ENCODE assay signal across 2 cellular contexts in the genomic region with DNA sequence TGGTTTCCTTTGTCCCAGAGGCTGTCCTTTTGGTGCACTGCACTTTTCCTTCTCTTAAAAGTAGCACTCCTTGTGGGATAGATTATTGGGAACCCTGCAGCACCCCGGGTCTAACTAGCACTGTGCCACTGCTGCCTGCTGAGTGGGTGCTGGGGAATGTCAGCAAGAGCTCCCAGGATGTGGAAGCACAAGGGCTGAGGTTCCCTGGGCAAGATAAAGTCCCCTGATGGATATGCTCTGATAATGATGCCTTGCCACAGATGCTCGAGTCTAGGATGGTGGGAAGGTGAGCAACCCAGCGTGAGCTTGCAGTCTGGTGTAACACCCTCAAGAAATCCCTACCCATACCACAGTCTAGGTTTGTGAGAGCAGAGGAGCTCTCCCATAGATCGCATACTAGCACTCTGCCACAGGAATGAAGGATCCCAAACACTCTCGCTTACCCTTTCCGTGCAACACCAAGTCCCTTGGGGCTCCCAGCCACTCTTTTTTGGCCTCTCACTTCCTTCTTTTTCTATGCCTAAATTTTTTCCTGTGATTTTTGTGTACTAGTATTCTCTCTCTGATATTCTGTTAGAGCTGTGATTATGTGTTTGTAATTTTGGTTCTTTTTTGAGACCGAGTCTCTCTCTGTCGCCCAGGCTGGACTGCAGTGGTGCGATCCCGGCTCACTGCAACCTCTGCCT.
TF ChIP-seq lines count a peak whose summit lies in the region.

No MANE protein-coding gene starts in this region.

TF ChIP-seq in IMR-90, 13 proteins besides CTCF, POLR2A, EP300 and RAD21:
- TF ChIP-seq, protein P1, sequence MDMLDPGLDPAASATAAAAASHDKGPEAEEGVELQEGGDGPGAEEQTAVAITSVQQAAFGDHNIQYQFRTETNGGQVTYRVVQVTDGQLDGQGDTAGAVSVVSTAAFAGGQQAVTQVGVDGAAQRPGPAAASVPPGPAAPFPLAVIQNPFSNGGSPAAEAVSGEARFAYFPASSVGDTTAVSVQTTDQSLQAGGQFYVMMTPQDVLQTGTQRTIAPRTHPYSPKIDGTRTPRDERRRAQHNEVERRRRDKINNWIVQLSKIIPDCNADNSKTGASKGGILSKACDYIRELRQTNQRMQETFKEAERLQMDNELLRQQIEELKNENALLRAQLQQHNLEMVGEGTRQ (IDR thresholded peaks at IDR 0.05; ENCODE audit: low read depth, low read length) = no peak
- TF ChIP-seq RFX5 (IDR thresholded peaks at IDR 0.05; ENCODE audit: low read depth, low read length) (no peak), MAFK (IDR thresholded peaks at IDR 0.05; ENCODE audit: low read depth, low read length) (no peak), BHLHE40 (IDR thresholded peaks at IDR 0.05; ENCODE audit: low read depth, low read length) (no peak), CEBPB (IDR thresholded peaks at IDR 0.05; ENCODE audit: low read depth, low read length) (no peak), SMC3 (IDR thresholded peaks at IDR 0.05; ENCODE audit: low read depth, low read length) (no peak), CHD1 (IDR thresholded peaks at IDR 0.05; ENCODE audit: low read depth, low read length) (no peak), NFE2L2 (IDR thresholded peaks at IDR 0.05; ENCODE audit: low read depth, low read length) (no peak), FOS (IDR thresholded peaks at IDR 0.05; ENCODE audit: low read depth, low read length) (no peak), MAZ (IDR thresholded peaks at IDR 0.05; ENCODE audit: borderline replicate concordance, low read depth, low read length) (no peak), MXI1 (IDR thresholded peaks at IDR 0.05; ENCODE audit: borderline replicate concordance, low read depth, low read length) (no peak), RCOR1 (IDR thresholded peaks at IDR 0.05; ENCODE audit: insufficient replicate concordance, low read length) (no peak)
- TF ChIP-seq, protein P2, sequence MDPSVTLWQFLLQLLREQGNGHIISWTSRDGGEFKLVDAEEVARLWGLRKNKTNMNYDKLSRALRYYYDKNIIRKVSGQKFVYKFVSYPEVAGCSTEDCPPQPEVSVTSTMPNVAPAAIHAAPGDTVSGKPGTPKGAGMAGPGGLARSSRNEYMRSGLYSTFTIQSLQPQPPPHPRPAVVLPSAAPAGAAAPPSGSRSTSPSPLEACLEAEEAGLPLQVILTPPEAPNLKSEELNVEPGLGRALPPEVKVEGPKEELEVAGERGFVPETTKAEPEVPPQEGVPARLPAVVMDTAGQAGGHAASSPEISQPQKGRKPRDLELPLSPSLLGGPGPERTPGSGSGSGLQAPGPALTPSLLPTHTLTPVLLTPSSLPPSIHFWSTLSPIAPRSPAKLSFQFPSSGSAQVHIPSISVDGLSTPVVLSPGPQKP (IDR thresholded peaks at IDR 0.05; ENCODE audit: borderline replicate concordance, low read depth, low read length) = no peak
TF ChIP-seq in IMR-90: peak in this region for 0.

TF ChIP-seq in H1, 55 proteins besides CTCF, POLR2A, EP300 and RAD21:
- TF ChIP-seq POLR2AphosphoS5 (IDR thresholded peaks at IDR 0.05; ENCODE audit: low read depth, low read length) (no peak), KDM1A (IDR thresholded peaks at IDR 0.05; ENCODE audit: borderline replicate concordance, low read length) (no peak), CBX5 (IDR thresholded peaks at IDR 0.05; ENCODE audit: low read depth, low read length) (no peak), JUND (IDR thresholded peaks at IDR 0.05; ENCODE audit: low read length) (no peak), RFX5 (IDR thresholded peaks at IDR 0.05; ENCODE audit: borderline replicate concordance, low read depth, low read length) (no peak), CHD1 (IDR thresholded peaks at IDR 0.05; ENCODE audit: low read depth, low read length) (no peak), BCL11A (IDR thresholded peaks at IDR 0.05; ENCODE audit: low read depth in 2 of 2, low read length in 2 of 2) (no peak), PHF8 (conservative IDR thresholded peaks at IDR 0.05; ENCODE audit: low read depth, low read length) (no peak), TCF12 (IDR thresholded peaks at IDR 0.05; ENCODE audit: low read depth, low read length) (no peak), SIX5 (IDR thresholded peaks at IDR 0.05; ENCODE audit: low read depth, low read length) (no peak), CTBP2 (IDR thresholded peaks at IDR 0.05; ENCODE audit: borderline replicate concordance, insufficient read depth, insufficient read length, low read length) (no peak), POU5F1 (IDR thresholded peaks at IDR 0.05; ENCODE audit: low read depth, low read length) (no peak), TBP (IDR thresholded peaks at IDR 0.05; ENCODE audit: low read depth, low read length) (no peak), SIN3A (conservative IDR thresholded peaks at IDR 0.05 in 1 of 2, IDR thresholded peaks at IDR 0.05 in 1 of 2; ENCODE audit: low read depth in 1 of 2, low read length in 2 of 2) (no peak), CEBPB (IDR thresholded peaks at IDR 0.05; ENCODE audit: low read depth, low read length) (no peak)
- TF ChIP-seq, protein P3, sequence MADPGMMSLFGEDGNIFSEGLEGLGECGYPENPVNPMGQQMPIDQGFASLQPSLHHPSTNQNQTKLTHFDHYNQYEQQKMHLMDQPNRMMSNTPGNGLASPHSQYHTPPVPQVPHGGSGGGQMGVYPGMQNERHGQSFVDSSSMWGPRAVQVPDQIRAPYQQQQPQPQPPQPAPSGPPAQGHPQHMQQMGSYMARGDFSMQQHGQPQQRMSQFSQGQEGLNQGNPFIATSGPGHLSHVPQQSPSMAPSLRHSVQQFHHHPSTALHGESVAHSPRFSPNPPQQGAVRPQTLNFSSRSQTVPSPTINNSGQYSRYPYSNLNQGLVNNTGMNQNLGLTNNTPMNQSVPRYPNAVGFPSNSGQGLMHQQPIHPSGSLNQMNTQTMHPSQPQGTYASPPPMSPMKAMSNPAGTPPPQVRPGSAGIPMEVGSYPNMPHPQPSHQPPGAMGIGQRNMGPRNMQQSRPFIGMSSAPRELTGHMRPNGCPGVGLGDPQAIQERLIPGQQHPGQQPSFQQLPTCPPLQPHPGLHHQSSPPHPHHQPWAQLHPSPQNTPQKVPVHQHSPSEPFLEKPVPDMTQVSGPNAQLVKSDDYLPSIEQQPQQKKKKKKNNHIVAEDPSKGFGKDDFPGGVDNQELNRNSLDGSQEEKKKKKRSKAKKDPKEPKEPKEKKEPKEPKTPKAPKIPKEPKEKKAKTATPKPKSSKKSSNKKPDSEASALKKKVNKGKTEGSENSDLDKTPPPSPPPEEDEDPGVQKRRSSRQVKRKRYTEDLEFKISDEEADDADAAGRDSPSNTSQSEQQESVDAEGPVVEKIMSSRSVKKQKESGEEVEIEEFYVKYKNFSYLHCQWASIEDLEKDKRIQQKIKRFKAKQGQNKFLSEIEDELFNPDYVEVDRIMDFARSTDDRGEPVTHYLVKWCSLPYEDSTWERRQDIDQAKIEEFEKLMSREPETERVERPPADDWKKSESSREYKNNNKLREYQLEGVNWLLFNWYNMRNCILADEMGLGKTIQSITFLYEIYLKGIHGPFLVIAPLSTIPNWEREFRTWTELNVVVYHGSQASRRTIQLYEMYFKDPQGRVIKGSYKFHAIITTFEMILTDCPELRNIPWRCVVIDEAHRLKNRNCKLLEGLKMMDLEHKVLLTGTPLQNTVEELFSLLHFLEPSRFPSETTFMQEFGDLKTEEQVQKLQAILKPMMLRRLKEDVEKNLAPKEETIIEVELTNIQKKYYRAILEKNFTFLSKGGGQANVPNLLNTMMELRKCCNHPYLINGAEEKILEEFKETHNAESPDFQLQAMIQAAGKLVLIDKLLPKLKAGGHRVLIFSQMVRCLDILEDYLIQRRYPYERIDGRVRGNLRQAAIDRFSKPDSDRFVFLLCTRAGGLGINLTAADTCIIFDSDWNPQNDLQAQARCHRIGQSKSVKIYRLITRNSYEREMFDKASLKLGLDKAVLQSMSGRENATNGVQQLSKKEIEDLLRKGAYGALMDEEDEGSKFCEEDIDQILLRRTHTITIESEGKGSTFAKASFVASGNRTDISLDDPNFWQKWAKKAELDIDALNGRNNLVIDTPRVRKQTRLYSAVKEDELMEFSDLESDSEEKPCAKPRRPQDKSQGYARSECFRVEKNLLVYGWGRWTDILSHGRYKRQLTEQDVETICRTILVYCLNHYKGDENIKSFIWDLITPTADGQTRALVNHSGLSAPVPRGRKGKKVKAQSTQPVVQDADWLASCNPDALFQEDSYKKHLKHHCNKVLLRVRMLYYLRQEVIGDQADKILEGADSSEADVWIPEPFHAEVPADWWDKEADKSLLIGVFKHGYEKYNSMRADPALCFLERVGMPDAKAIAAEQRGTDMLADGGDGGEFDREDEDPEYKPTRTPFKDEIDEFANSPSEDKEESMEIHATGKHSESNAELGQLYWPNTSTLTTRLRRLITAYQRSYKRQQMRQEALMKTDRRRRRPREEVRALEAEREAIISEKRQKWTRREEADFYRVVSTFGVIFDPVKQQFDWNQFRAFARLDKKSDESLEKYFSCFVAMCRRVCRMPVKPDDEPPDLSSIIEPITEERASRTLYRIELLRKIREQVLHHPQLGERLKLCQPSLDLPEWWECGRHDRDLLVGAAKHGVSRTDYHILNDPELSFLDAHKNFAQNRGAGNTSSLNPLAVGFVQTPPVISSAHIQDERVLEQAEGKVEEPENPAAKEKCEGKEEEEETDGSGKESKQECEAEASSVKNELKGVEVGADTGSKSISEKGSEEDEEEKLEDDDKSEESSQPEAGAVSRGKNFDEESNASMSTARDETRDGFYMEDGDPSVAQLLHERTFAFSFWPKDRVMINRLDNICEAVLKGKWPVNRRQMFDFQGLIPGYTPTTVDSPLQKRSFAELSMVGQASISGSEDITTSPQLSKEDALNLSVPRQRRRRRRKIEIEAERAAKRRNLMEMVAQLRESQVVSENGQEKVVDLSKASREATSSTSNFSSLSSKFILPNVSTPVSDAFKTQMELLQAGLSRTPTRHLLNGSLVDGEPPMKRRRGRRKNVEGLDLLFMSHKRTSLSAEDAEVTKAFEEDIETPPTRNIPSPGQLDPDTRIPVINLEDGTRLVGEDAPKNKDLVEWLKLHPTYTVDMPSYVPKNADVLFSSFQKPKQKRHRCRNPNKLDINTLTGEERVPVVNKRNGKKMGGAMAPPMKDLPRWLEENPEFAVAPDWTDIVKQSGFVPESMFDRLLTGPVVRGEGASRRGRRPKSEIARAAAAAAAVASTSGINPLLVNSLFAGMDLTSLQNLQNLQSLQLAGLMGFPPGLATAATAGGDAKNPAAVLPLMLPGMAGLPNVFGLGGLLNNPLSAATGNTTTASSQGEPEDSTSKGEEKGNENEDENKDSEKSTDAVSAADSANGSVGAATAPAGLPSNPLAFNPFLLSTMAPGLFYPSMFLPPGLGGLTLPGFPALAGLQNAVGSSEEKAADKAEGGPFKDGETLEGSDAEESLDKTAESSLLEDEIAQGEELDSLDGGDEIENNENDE (IDR thresholded peaks at IDR 0.05; ENCODE audit: insufficient replicate concordance, low read length) = no peak
- TF ChIP-seq, protein P4, sequence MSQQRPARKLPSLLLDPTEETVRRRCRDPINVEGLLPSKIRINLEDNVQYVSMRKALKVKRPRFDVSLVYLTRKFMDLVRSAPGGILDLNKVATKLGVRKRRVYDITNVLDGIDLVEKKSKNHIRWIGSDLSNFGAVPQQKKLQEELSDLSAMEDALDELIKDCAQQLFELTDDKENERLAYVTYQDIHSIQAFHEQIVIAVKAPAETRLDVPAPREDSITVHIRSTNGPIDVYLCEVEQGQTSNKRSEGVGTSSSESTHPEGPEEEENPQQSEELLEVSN (IDR thresholded peaks at IDR 0.05) = no peak
- TF ChIP-seq, protein P5, sequence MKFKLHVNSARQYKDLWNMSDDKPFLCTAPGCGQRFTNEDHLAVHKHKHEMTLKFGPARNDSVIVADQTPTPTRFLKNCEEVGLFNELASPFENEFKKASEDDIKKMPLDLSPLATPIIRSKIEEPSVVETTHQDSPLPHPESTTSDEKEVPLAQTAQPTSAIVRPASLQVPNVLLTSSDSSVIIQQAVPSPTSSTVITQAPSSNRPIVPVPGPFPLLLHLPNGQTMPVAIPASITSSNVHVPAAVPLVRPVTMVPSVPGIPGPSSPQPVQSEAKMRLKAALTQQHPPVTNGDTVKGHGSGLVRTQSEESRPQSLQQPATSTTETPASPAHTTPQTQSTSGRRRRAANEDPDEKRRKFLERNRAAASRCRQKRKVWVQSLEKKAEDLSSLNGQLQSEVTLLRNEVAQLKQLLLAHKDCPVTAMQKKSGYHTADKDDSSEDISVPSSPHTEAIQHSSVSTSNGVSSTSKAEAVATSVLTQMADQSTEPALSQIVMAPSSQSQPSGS (IDR thresholded peaks at IDR 0.05; ENCODE audit: low read length) = no peak
- TF ChIP-seq, protein P1 (IDR thresholded peaks at IDR 0.05; ENCODE audit: low read length) = no peak
